Comparison of ENCODE assay signal across 1 cellular context in the genomic region with DNA sequence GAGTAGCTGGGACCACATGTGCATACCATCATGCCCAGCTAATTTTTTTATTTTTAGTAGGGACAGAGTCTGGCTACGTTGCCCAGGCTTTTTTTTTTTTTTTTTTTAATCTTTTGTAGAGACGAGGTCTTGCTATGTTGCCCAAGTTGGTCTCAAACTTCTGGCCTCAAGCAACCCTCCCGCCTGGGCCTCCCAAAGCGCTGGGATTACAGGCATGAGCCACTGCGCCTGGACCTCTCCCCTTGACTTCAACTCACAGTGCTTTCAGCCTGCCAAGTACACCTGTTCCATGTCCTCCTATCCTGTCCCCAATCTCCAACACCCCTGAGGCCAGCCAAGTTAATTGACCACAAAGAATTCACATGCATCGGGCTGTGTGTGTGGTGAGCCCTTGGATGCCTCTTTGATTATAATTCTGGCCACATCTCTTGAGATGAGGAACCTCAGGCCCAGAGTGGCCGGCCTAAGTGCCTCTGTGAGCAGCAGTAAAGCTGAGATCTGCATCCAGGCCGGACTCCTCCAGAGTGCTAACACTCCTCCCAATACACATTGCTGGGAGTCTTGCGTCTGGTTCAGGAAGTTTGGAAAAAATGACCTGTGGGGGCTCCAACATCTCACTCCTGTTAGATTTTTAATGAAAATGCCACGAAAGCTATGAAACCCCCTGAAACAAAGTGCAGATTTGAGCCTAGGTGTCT.
TF ChIP-seq lines count a peak whose summit lies in the region.

No MANE protein-coding gene starts in this region.

TF ChIP-seq in GM23338, 12 proteins besides CTCF, POLR2A, EP300 and RAD21 (continued from another document):
- TF ChIP-seq ETS1 (IDR thresholded peaks at IDR 0.05) (no peak), ZNF331 (CRISPR knock-in tag; IDR thresholded peaks at IDR 0.05; ENCODE audit: low read depth) (no peak), STAT1 (IDR thresholded peaks at IDR 0.05; ENCODE audit: unreplicated experiment) (no peak), POLR2AphosphoS5 (IDR thresholded peaks at IDR 0.05; ENCODE audit: low read depth) (no peak), EZH2phosphoT487 (IDR thresholded peaks at IDR 0.05; ENCODE audit: unreplicated experiment) (no peak), CREB1 (CRISPR knock-in tag; IDR thresholded peaks at IDR 0.05; ENCODE audit: low read depth) (no peak)
- TF ChIP-seq, protein P1, sequence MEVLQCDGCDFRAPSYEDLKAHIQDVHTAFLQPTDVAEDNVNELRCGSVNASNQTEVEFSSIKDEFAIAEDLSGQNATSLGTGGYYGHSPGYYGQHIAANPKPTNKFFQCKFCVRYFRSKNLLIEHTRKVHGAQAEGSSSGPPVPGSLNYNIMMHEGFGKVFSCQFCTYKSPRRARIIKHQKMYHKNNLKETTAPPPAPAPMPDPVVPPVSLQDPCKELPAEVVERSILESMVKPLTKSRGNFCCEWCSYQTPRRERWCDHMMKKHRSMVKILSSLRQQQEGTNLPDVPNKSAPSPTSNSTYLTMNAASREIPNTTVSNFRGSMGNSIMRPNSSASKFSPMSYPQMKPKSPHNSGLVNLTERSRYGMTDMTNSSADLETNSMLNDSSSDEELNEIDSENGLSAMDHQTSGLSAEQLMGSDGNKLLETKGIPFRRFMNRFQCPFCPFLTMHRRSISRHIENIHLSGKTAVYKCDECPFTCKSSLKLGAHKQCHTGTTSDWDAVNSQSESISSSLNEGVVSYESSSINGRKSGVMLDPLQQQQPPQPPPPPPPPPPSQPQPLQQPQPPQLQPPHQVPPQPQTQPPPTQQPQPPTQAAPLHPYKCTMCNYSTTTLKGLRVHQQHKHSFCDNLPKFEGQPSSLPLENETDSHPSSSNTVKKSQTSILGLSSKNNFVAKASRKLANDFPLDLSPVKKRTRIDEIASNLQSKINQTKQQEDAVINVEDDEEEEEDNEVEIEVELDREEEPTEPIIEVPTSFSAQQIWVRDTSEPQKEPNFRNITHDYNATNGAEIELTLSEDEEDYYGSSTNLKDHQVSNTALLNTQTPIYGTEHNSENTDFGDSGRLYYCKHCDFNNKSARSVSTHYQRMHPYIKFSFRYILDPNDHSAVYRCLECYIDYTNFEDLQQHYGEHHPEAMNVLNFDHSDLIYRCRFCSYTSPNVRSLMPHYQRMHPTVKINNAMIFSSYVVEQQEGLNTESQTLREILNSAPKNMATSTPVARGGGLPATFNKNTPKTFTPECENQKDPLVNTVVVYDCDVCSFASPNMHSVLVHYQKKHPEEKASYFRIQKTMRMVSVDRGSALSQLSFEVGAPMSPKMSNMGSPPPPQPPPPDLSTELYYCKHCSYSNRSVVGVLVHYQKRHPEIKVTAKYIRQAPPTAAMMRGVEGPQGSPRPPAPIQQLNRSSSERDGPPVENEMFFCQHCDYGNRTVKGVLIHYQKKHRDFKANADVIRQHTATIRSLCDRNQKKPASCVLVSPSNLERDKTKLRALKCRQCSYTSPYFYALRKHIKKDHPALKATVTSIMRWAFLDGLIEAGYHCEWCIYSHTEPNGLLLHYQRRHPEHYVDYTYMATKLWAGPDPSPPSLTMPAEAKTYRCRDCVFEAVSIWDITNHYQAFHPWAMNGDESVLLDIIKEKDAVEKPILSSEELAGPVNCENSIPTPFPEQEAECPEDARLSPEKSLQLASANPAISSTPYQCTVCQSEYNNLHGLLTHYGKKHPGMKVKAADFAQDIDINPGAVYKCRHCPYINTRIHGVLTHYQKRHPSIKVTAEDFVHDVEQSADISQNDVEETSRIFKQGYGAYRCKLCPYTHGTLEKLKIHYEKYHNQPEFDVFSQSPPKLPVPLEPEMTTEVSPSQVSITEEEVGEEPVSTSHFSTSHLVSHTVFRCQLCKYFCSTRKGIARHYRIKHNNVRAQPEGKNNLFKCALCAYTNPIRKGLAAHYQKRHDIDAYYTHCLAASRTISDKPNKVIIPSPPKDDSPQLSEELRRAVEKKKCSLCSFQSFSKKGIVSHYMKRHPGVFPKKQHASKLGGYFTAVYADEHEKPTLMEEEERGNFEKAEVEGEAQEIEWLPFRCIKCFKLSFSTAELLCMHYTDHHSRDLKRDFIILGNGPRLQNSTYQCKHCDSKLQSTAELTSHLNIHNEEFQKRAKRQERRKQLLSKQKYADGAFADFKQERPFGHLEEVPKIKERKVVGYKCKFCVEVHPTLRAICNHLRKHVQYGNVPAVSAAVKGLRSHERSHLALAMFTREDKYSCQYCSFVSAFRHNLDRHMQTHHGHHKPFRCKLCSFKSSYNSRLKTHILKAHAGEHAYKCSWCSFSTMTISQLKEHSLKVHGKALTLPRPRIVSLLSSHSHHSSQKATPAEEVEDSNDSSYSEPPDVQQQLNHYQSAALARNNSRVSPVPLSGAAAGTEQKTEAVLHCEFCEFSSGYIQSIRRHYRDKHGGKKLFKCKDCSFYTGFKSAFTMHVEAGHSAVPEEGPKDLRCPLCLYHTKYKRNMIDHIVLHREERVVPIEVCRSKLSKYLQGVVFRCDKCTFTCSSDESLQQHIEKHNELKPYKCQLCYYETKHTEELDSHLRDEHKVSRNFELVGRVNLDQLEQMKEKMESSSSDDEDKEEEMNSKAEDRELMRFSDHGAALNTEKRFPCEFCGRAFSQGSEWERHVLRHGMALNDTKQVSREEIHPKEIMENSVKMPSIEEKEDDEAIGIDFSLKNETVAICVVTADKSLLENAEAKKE (CRISPR knock-in tag; IDR thresholded peaks at IDR 0.05), result no peak
- TF ChIP-seq, protein P2, sequence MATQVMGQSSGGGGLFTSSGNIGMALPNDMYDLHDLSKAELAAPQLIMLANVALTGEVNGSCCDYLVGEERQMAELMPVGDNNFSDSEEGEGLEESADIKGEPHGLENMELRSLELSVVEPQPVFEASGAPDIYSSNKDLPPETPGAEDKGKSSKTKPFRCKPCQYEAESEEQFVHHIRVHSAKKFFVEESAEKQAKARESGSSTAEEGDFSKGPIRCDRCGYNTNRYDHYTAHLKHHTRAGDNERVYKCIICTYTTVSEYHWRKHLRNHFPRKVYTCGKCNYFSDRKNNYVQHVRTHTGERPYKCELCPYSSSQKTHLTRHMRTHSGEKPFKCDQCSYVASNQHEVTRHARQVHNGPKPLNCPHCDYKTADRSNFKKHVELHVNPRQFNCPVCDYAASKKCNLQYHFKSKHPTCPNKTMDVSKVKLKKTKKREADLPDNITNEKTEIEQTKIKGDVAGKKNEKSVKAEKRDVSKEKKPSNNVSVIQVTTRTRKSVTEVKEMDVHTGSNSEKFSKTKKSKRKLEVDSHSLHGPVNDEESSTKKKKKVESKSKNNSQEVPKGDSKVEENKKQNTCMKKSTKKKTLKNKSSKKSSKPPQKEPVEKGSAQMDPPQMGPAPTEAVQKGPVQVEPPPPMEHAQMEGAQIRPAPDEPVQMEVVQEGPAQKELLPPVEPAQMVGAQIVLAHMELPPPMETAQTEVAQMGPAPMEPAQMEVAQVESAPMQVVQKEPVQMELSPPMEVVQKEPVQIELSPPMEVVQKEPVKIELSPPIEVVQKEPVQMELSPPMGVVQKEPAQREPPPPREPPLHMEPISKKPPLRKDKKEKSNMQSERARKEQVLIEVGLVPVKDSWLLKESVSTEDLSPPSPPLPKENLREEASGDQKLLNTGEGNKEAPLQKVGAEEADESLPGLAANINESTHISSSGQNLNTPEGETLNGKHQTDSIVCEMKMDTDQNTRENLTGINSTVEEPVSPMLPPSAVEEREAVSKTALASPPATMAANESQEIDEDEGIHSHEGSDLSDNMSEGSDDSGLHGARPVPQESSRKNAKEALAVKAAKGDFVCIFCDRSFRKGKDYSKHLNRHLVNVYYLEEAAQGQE (IDR thresholded peaks at IDR 0.05; ENCODE audit: unreplicated experiment), result no peak
